8 cellular contexts compared by ENCODE assay signal in genomic region chr3:123883656-123884257, GRCh38. TPM values are rescaled to one million over a fixed set of nuclear protein-coding genes. Genes with fewer than 3 reads are reported as not detected.
DNase-seq lines count a peak whose midpoint lies in the region; ATAC-seq and TF ChIP-seq lines count a peak whose summit lies in the region.

No MANE protein-coding gene starts in this region.

- H3K79me2 ChIP-seq in neural progenitor cell (ENCODE audit: low read depth): peaks cover 17% of the 10 kb centered on the region

- H3K36me3 ChIP-seq in BLaER1: peaks cover 20% of the 10 kb centered on the region
- H3K36me3 ChIP-seq in neural progenitor cell: no peaks in the 10 kb centered on the region

- H3F3A ChIP-seq in neural progenitor cell (ENCODE audit: low read depth): peaks cover 32% of the 10 kb centered on the region

- TF ChIP-seq CTCF in epithelial cell of proximal tubule (conservative IDR thresholded peaks at IDR 0.05; ENCODE audit: low read depth, low read length) (no peak), neural progenitor cell (IDR thresholded peaks at IDR 0.05) (no peak)

- DNase-seq in KBM-7 (peak; percentile 21), epithelial cell of proximal tubule (ENCODE audit: low read depth) (no peak), neural progenitor cell (ENCODE audit: low spot score) (peak; percentile 69), MV-4-11 (lab: John Stamatoyannopoulos, UW) (no peak)
- no peak for DNase-seq in stimulated activated CD4-positive, alpha-beta T cell treated with anti-CD3 and anti-CD28 coated beads, Interleukin-4, amount 100 ng/mL, for 4 hours

- H3K4me1 ChIP-seq in BLaER1: peaks cover 38% of the 10 kb centered on the region
- H3K4me1 ChIP-seq in neural progenitor cell: peaks cover 28% of the 10 kb centered on the region

- in situ Hi-C loops in KBM-7 (cut with MboI; ENCODE audit: low pct_unique_long_range_greater_than_20kb, low sequenced_read_pairs): no loop called here

- H3K27ac Mint-ChIP-seq in neural progenitor cell: peak overlapping the region; percentile 33

- ATAC-seq in GM19455 (IDR thresholded peaks at IDR 0.05; ENCODE audit: unreplicated experiment): no peak
- ATAC-seq in HG03378 (IDR thresholded peaks at IDR 0.05; ENCODE audit: unreplicated experiment): no peak

- peak overlapping the region; percentile 41 for H2AFZ ChIP-seq in neural progenitor cell (replicated peaks)

- H3K27ac ChIP-seq in BLaER1: peak overlapping the region; percentile 95
- no peak overlapping the region for H3K27ac ChIP-seq in neural progenitor cell

- no peaks in the 10 kb centered on the region for H3K9me3 ChIP-seq in BLaER1
- H3K9me3 ChIP-seq in neural progenitor cell (ENCODE audit: low read depth): peaks cover 10% of the 10 kb centered on the region

- peaks cover 9% of the 10 kb centered on the region; the same call in 1 of the 2 replicates for H4K20me1 ChIP-seq in BLaER1
- no peaks in the 10 kb centered on the region for H4K20me1 ChIP-seq in neural progenitor cell (ENCODE audit: low read depth)

- no peaks in the 10 kb centered on the region for H3K27me3 ChIP-seq in BLaER1
- H3K27me3 ChIP-seq in neural progenitor cell: peaks cover 5% of the 10 kb centered on the region

- peak overlapping the region; percentile 88 for H3K4me3 Mint-ChIP-seq in neural progenitor cell

- peaks cover 5% of the 10 kb centered on the region for H3K27me3 Mint-ChIP-seq in neural progenitor cell (ENCODE audit: insufficient read depth, low read depth)

- H3K36me3 Mint-ChIP-seq in neural progenitor cell: peaks cover 6% of the 10 kb centered on the region

- peaks cover 45% of the 10 kb centered on the region for H3K4me1 Mint-ChIP-seq in neural progenitor cell

- H3K9ac ChIP-seq in BLaER1 (peak overlapping the region; percentile 92), neural progenitor cell (peak overlapping the region; percentile 28)

- peak overlapping the region; percentile 84 for H3K4me3 ChIP-seq in BLaER1
- H3K4me3 ChIP-seq in epithelial cell of proximal tubule (ENCODE audit: low read depth, low read length): peak overlapping the region; percentile 64
- H3K4me3 ChIP-seq in neural progenitor cell: peak overlapping the region; percentile 76

- H3K4me2 ChIP-seq in BLaER1: peak overlapping the region; percentile 98
- peak overlapping the region; percentile 100 for H3K4me2 ChIP-seq in neural progenitor cell

- peaks cover 10% of the 10 kb centered on the region for H3K9me3 Mint-ChIP-seq in neural progenitor cell

RNA-seq across cellular contexts. Expression of gene MYLK, which starts 0.4 kb away (rescaled TPM):
- total RNA-seq in epithelial cell of proximal tubule (81.4 TPM in 2 replicates), neural progenitor cell (ENCODE audit: low replicate concordance) (28.4 and 34.3 TPM in 2 replicates)

Comparison
In these comparisons a context has a peak if more than half of its experiments do, and no peak if none do; other contexts are left out.
1. DNase-seq: peak in KBM-7 (single experiment) and neural progenitor cell (single experiment); none in epithelial cell of proximal tubule (single experiment), MV-4-11 (single experiment) and stimulated activated CD4-positive, alpha-beta T cell treated with anti-CD3 and anti-CD28 coated beads, Interleukin-4, amount 100 ng/mL, for 4 hours (0 of 2).
2. Peak in every context shown above with its lines, with median percentiles within 50 percentile points of each other: H3K4me3 ChIP-seq.